Comparison of ENCODE assay signal across 9 cellular contexts in the genomic region with DNA sequence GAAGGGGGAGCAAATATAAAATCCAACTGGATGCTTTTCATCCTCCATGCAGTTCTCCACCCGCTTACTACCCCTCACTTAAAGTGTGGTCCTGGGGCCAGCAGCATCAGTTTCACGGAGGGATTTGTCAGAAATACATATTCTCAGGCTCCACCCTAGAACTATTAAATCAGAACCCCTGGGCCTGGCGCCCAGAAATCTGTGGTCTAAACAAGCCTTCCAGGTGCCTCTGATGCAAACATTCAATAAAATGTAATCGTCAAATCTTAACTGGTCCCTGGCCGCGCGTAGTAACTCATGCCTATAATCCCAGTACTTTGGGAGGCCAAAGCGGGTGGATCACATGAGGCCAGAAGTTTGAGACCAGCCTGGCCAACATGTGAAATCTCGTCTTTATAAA. TPM values are rescaled to one million over a fixed set of nuclear protein-coding genes. Genes with fewer than 3 reads are reported as not detected.
DNase-seq lines count a peak whose midpoint lies in the region; ATAC-seq and TF ChIP-seq lines count a peak whose summit lies in the region.
"Had no signal": no experiment of that assay in that cellular context is flagged by ENCODE, and none has a peak within 500 bp of the region (broad histone marks: within the 10 kb centered on the region; RNA-seq: fewer than 3 reads in every experiment).

No MANE protein-coding gene starts in this region.

- H3K4me1 Mint-ChIP-seq in CD8-positive, alpha-beta T cell (ENCODE audit: low read depth) = peaks cover 39% of the 10 kb centered on the region
- peaks cover 19 to 37% of the 10 kb centered on the region in 2 donors for H3K4me1 Mint-ChIP-seq in immature natural killer cell

- peak overlapping the region; percentile 86 for H3K27ac Mint-ChIP-seq in CD8-positive, alpha-beta T cell
- H3K27ac Mint-ChIP-seq in immature natural killer cell = peak overlapping the region in 3 of 6 donors; percentile 28 to 92 (median 45)

- no peaks in the 10 kb centered on the region for H3K9me3 Mint-ChIP-seq in CD8-positive, alpha-beta T cell
- no peaks in the 10 kb centered on the region for H3K9me3 Mint-ChIP-seq in immature natural killer cell

- no peaks in the 10 kb centered on the region for H3K36me3 ChIP-seq in CD8-positive, alpha-beta T cell (ENCODE audit: insufficient read depth, low read length)
- no peaks in the 10 kb centered on the region for H3K36me3 ChIP-seq in Peyer's patch
- H3K36me3 ChIP-seq in esophagus (ENCODE audit: control insufficient read depth in 2 of 2, insufficient read depth in 2 of 2, low read length in 1 of 2) = no peaks in the 10 kb centered on the region
- no peaks in the 10 kb centered on the region for H3K36me3 ChIP-seq in gastrocnemius medialis

- in situ Hi-C loops in gastrocnemius medialis (cut with MboI; ENCODE audit: low sequenced_read_pairs in 4 of 4) = no loop called here

- no peak overlapping the region for H3K27ac ChIP-seq in CD8-positive, alpha-beta T cell (ENCODE audit: low read depth, low read length)
- H3K27ac ChIP-seq in Peyer's patch (peak overlapping the region in 3 of 4 donors; percentile 50 to 69 (median 63)), esophagus (ENCODE audit: low read depth in 2 of 2, low read length in 1 of 2) (peak overlapping the region; percentile 74 to 77), gastrocnemius medialis (peak overlapping the region in 3 of 4 donors; percentile 56 to 80 (median 65))

- no peak for TF ChIP-seq CTCF in CD8-positive, alpha-beta T cell (IDR thresholded peaks at IDR 0.05)
- TF ChIP-seq CTCF in Peyer's patch (IDR thresholded peaks at IDR 0.05) (no peak), gastrocnemius medialis (IDR thresholded peaks at IDR 0.05 in 4 of 5, conservative IDR thresholded peaks at IDR 0.05 in 1 of 5) (no peak)

- no peak for TF ChIP-seq POLR2A in Peyer's patch (IDR thresholded peaks at IDR 0.05)
- TF ChIP-seq POLR2A in gastrocnemius medialis (IDR thresholded peaks at IDR 0.05) = no peak

- no peaks in the 10 kb centered on the region for H3K9me3 ChIP-seq in CD8-positive, alpha-beta T cell (ENCODE audit: low read length)
- H3K9me3 ChIP-seq in Peyer's patch (no peaks in the 10 kb centered on the region), esophagus (ENCODE audit: control insufficient read depth in 2 of 2, insufficient read depth in 1 of 2, low read depth in 1 of 2, low read length in 1 of 2) (no peaks in the 10 kb centered on the region), gastrocnemius medialis (no peaks in the 10 kb centered on the region)

- intact Hi-C loops in CD8-positive, alpha-beta T cell (cut with DNase I, micrococcal nuclease) = loop anchor here (5.0 to 10.0 kb wide), 3 partner anchors 41 to 199 kb away; no protein-coding TSS in a partner anchor
- intact Hi-C loops in gastrocnemius medialis (cut with DNase I; ENCODE audit: low total_unique reads) = loop anchor here (2.0 kb wide), 1 partner anchor 47 kb away; the partner anchor contains the start of gene ATXN1

- peaks cover 5% of the 10 kb centered on the region for H3K4me1 ChIP-seq in CD8-positive, alpha-beta T cell (ENCODE audit: insufficient read depth, low read length)
- peaks cover 0 to 11% (median 4%) of the 10 kb centered on the region in 4 donors for H3K4me1 ChIP-seq in Peyer's patch
- no peaks in the 10 kb centered on the region for H3K4me1 ChIP-seq in esophagus (ENCODE audit: control insufficient read depth in 2 of 2, insufficient read depth in 2 of 2, low read length in 1 of 2)
- peaks cover 19 to 29% of the 10 kb centered on the region in 2 donors for H3K4me1 ChIP-seq in gastrocnemius medialis

- no peak for DNase-seq in CD8-positive, alpha-beta T cell
- no peak for DNase-seq in Peyer's patch
- DNase-seq in gastrocnemius medialis = no peak
- no peak for DNase-seq in Ammon's horn (ENCODE audit: low spot score)
- no peak for DNase-seq in SW 1271 (lab: John Stamatoyannopoulos, UW)
- DNase-seq in immature natural killer cell = no peak
- DNase-seq: NCI-H187 treated with DMSO at 0.1 percent for 48 hours had no signal

- no peak overlapping the region for H3K4me3 ChIP-seq in CD8-positive, alpha-beta T cell (ENCODE audit: low read depth, low read length)
- H3K4me3 ChIP-seq in Peyer's patch = no peak overlapping the region
- no peak overlapping the region for H3K4me3 ChIP-seq in esophagus (ENCODE audit: low read depth in 1 of 2, low read length in 2 of 2)
- H3K4me3 ChIP-seq in gastrocnemius medialis = no peak overlapping the region

- 75 to 79% methylated on average over 9 of the region's 9 CpGs for WGBS in esophagus, 2 donors

- no peak overlapping the region for H3K4me3 Mint-ChIP-seq in CD8-positive, alpha-beta T cell
- H3K4me3 Mint-ChIP-seq in immature natural killer cell = no peak overlapping the region

- CTCF ChIA-PET in CD8-positive, alpha-beta T cell (lab: Charles Lee) = interaction anchor here (1.0 to 1.3 kb wide), 2 partner anchors 17 to 51 kb away, joined by 3 to 4 read pairs; no protein-coding TSS in a partner anchor

- no peaks in the 10 kb centered on the region for H3K27me3 Mint-ChIP-seq in CD8-positive, alpha-beta T cell (ENCODE audit: low read depth)
- peaks cover 0 to 3% (median 0%) of the 10 kb centered on the region in 3 donors for H3K27me3 Mint-ChIP-seq in immature natural killer cell (ENCODE audit: low read depth in 3 of 3)

- H3K36me3 Mint-ChIP-seq in CD8-positive, alpha-beta T cell = peaks cover 11% of the 10 kb centered on the region
- peaks cover 0 to 5% (median 0%) of the 10 kb centered on the region in 3 donors for H3K36me3 Mint-ChIP-seq in immature natural killer cell

- POLR2A ChIA-PET in CD8-positive, alpha-beta T cell (lab: Charles Lee) = interaction anchor here (1.4 kb wide), 2 partner anchors 13 to 48 kb away, joined by 3 to 4 read pairs; no protein-coding TSS in a partner anchor

- H3K27me3 ChIP-seq in CD8-positive, alpha-beta T cell (ENCODE audit: insufficient read depth, low read length) = no peaks in the 10 kb centered on the region
- H3K27me3 ChIP-seq in Peyer's patch (no peaks in the 10 kb centered on the region), esophagus (ENCODE audit: control insufficient read depth in 1 of 2, insufficient read depth in 2 of 2, low read length in 2 of 2) (no peaks in the 10 kb centered on the region), gastrocnemius medialis (no peaks in the 10 kb centered on the region)

- no peak for ATAC-seq in CD8-positive, alpha-beta T cell
- ATAC-seq in gastrocnemius medialis (no peak), HG03457 (IDR thresholded peaks at IDR 0.05; ENCODE audit: unreplicated experiment) (no peak)

RNA-seq across cellular contexts. Expression of gene ATXN1, which starts 47.7 kb away (rescaled TPM):
- total RNA-seq in CD8-positive, alpha-beta T cell = 10 to 100 TPM; 73.3 to 81.1 TPM
- total RNA-seq in Peyer's patch (10 to 100 TPM; 34.7 to 48.5 (median 43.1) TPM), gastrocnemius medialis (10 to 100 TPM; 21.8 to 42.9 (median 33.1) TPM)
- polyA plus RNA-seq in esophagus (1 to 10 TPM; 4.3 to 8.8 TPM), immature natural killer cell (10 to 100 TPM in 1 of 3 donors, 1 to 10 TPM in 2; 6.9 to 14.7 (median 8.0) TPM)
